8 cellular contexts compared by ENCODE assay signal in genomic region chr10:33336606-33337334, GRCh38. TPM values are rescaled to one million over a fixed set of nuclear protein-coding genes. Genes with fewer than 3 reads are reported as not detected.
DNase-seq lines count a peak whose midpoint lies in the region; TF ChIP-seq lines count a peak whose summit lies in the region.

No MANE protein-coding gene starts in this region.

- H3K36me3 ChIP-seq in thymus (ENCODE audit: control insufficient read depth, insufficient read depth) = no peaks in the 10 kb centered on the region

- TF ChIP-seq POLR2A in lower leg skin (IDR thresholded peaks at IDR 0.05) = no peak

- H3K27me3 ChIP-seq in dorsolateral prefrontal cortex = peaks cover 0 to 29% (median 0%) of the 10 kb centered on the region in 45 donors
- H3K27me3 ChIP-seq in thymus (ENCODE audit: control insufficient read depth, insufficient read depth) = peaks cover 51% of the 10 kb centered on the region

- no peaks in the 10 kb centered on the region for H3K9me3 ChIP-seq in thymus (ENCODE audit: control insufficient read depth)

- 1 to 4% methylated on average over 27 to 33 of the region's 66 CpGs for WGBS in lower leg skin, 2 donors
- 5% methylated on average over 66 of the region's 66 CpGs for WGBS in thymus

- H3K4me3 ChIP-seq in dorsolateral prefrontal cortex (peak overlapping the region; percentile 44 to 85 (median 70)), lower leg skin (ENCODE audit: low read depth, poor library complexity, severe bottlenecking) (peak overlapping the region; percentile 48), thymus (ENCODE audit: low read length) (peak overlapping the region; percentile 6)

- peak; percentile 36 for DNase-seq in GM10266 (ENCODE audit: extremely low spot score)
- peak; percentile 71 for DNase-seq in NCI-H748 treated with DMSO at 0.1 percent for 48 hours (lab: John Stamatoyannopoulos, UW)
- peak in 2 of 10 donors; percentile 35 to 52 for DNase-seq in dorsolateral prefrontal cortex
- DNase-seq in lower leg skin (ENCODE audit: low spot score in 2 of 2) = peak in 1 of 2 donors; percentile 90
- DNase-seq in COLO829 (ENCODE audit: low spot score) = no peak
- DNase-seq in NCI-H1930 (lab: John Stamatoyannopoulos, UW) = no peak
- DNase-seq in activated gamma-delta T cell treated with Interleukin-2 at 50 U/mL for 16 hours = no peak

- intact Hi-C loops in dorsolateral prefrontal cortex (cut with DNase I) (loop anchor here (10.0 kb wide), 3 partner anchors 142 to 438 kb away; no protein-coding TSS in a partner anchor), lower leg skin (cut with DNase I; ENCODE audit: low total_unique reads) (loop anchor here (10.0 kb wide), 1 partner anchor 1298 kb away; no protein-coding TSS in a partner anchor)

- peak overlapping the region in 55 of 59 donors; percentile 31 to 94 (median 84) for H3K27ac ChIP-seq in dorsolateral prefrontal cortex
- H3K27ac ChIP-seq in thymus (ENCODE audit: low read depth) = peak overlapping the region; percentile 60

- H3K4me1 ChIP-seq in thymus (ENCODE audit: control insufficient read depth, insufficient read depth, low read length) = peaks cover 8% of the 10 kb centered on the region

- no peak for TF ChIP-seq CTCF in GM10266 (IDR thresholded peaks at IDR 0.05; ENCODE audit: control insufficient read depth, insufficient read depth, low read depth, missing control alignments)
- no peak for TF ChIP-seq CTCF in dorsolateral prefrontal cortex (IDR thresholded peaks at IDR 0.05 in 54 of 56, conservative IDR thresholded peaks at IDR 0.05 in 2 of 56; ENCODE audit: low read depth in 1 of 56, partially characterized antibody in 56 of 56)
- no peak for TF ChIP-seq CTCF in lower leg skin (IDR thresholded peaks at IDR 0.05)

RNA-seq across cellular contexts. Expression of gene NRP1, which starts 2.3 kb away (rescaled TPM):
- total RNA-seq in dorsolateral prefrontal cortex = 10 to 100 TPM; 11.8 to 62.1 (median 28.9) TPM
- 10 to 100 TPM in 3 of 4 donors, 1 to 10 TPM in 1; 8.2 to 24.6 (median 18.7) TPM for total RNA-seq in lower leg skin
- 15.4 TPM for polyA plus RNA-seq in thymus

Comparison
In these comparisons a context has a peak if more than half of its experiments do, and no peak if none do; other contexts are left out.
1. DNase-seq: peak in GM10266 (single experiment) and NCI-H748 treated with DMSO at 0.1 percent for 48 hours (single experiment); none in COLO829 (single experiment), NCI-H1930 (0 of 2) and activated gamma-delta T cell treated with Interleukin-2 at 50 U/mL for 16 hours (single experiment).
2. H3K4me3 ChIP-seq: peak in every context shown above with its lines; median percentile 70 in dorsolateral prefrontal cortex; 48 in lower leg skin; 6 in thymus.